17 cellular contexts compared by ENCODE assay signal in genomic region chr14:99248761-99249171, GRCh38. TPM values are rescaled to one million over a fixed set of nuclear protein-coding genes. Genes with fewer than 3 reads are reported as not detected.
DNase-seq lines count a peak whose midpoint lies in the region; ATAC-seq and TF ChIP-seq lines count a peak whose summit lies in the region.
"Had no signal": no experiment of that assay in that cellular context is flagged by ENCODE, and none has a peak within 500 bp of the region (broad histone marks: within the 10 kb centered on the region; RNA-seq: fewer than 3 reads in every experiment).

No MANE protein-coding gene starts in this region.

- CTCF ChIA-PET in T-cell (lab: Charles Lee) = interaction anchor here in 1 of 2 donors (0.8 kb wide), 1 partner anchor 14 kb away, joined by 3 read pairs; no protein-coding TSS in a partner anchor

- H3K4me2 ChIP-seq in neuronal stem cell (ENCODE audit: insufficient read depth, low read length, poor library complexity, severe bottlenecking) = no peak overlapping the region
- H3K4me2 ChIP-seq: PC-9 had no signal

- peak overlapping the region; percentile 83 for H3K18ac ChIP-seq in neuronal stem cell (ENCODE audit: low read length)

- no peak overlapping the region for H2BK5ac ChIP-seq in neuronal stem cell (ENCODE audit: low read length)

- no peak overlapping the region for H4K91ac ChIP-seq in neuronal stem cell (ENCODE audit: low read depth, low read length, poor library complexity)

- POLR2A ChIA-PET in T-cell (lab: Charles Lee) = interaction anchor here in 1 of 2 donors (1.1 kb wide), 1 partner anchor 14 kb away, joined by 9 read pairs; no protein-coding TSS in a partner anchor

- H2BK12ac ChIP-seq in neuronal stem cell (ENCODE audit: low read length) = no peak overlapping the region

- no peak overlapping the region for H2BK120ac ChIP-seq in neuronal stem cell (ENCODE audit: low read depth, low read length)

- no CpG with 5 or more reads among the region's 5 CpGs for WGBS in neuronal stem cell (ENCODE audit: extremely low coverage in 2 of 2, insufficient read length in 2 of 2, insufficient replicate concordance in 1 of 2), 2 donors

- no peak overlapping the region for H2AFZ ChIP-seq in neuronal stem cell (ENCODE audit: low read length)
- H2AFZ ChIP-seq: PC-9 had no signal

- H3K4me3 ChIP-seq in neuronal stem cell (ENCODE audit: low read length in 2 of 2) = no peak overlapping the region
- H3K4me3 ChIP-seq: lung, PC-9 had no signal

- peaks cover 14 to 74% (median 51%) of the 10 kb centered on the region in 3 experiments for H3K27me3 ChIP-seq in neuronal stem cell (ENCODE audit: control insufficient read depth in 3 of 3, insufficient read depth in 3 of 3, low read depth in 1 of 3, low read length in 3 of 3)

- no peak for TF ChIP-seq CTCF in brain (conservative IDR thresholded peaks at IDR 0.05)

- H4K8ac ChIP-seq in neuronal stem cell (ENCODE audit: low read depth, low read length) = no peak overlapping the region

- no peaks in the 10 kb centered on the region for H3K9me3 Mint-ChIP-seq in T-cell
- no peaks in the 10 kb centered on the region for H3K9me3 Mint-ChIP-seq in brain

- H3K9ac ChIP-seq in neuronal stem cell (ENCODE audit: low read depth, low read length, poor library complexity) = no peak overlapping the region

- H2BK15ac ChIP-seq in neuronal stem cell (ENCODE audit: low read length) = no peak overlapping the region

- no peak overlapping the region for H3K4ac ChIP-seq in neuronal stem cell (ENCODE audit: low read length)

- H3K27ac Mint-ChIP-seq in T-cell (peak overlapping the region; percentile 99 to 100), brain (peak overlapping the region in 4 of 5 experiments; percentile 27 to 89 (median 62))

- H2AK5ac ChIP-seq in neuronal stem cell (ENCODE audit: low read depth, low read length) = no peak overlapping the region

- no peaks in the 10 kb centered on the region for H3K79me1 ChIP-seq in neuronal stem cell (ENCODE audit: low read depth, low read length)

- no peaks in the 10 kb centered on the region for H3K36me3 ChIP-seq in neuronal stem cell (replicated peaks in 1 of 2; ENCODE audit: control insufficient read depth in 2 of 2, insufficient read depth in 2 of 2, low read length in 2 of 2)

- no peak overlapping the region for H3K23ac ChIP-seq in neuronal stem cell (ENCODE audit: low read depth, low read length, poor library complexity)

- H3K4me1 ChIP-seq in neuronal stem cell (ENCODE audit: control insufficient read depth in 2 of 2, insufficient read depth in 1 of 2, low read depth in 1 of 2, low read length in 2 of 2) = peaks cover 3% of the 10 kb centered on the region in 2 donors

- H3K4me3 Mint-ChIP-seq in T-cell = peak overlapping the region; percentile 81 to 96 (median 88)
- peak overlapping the region in 4 of 5 experiments; percentile 33 to 84 (median 73) for H3K4me3 Mint-ChIP-seq in brain

- ATAC-seq in activated CD4-positive, CD25-positive, alpha-beta regulatory T cell treated with anti-CD3 and anti-CD28 coated beads, Interleukin-2, amount 50 U/mL, for 24 hours = peak; percentile 7 to 19
- ATAC-seq in T-cell (replicated peaks in 1 of 4) = no peak
- no peak for ATAC-seq in HG03432 (IDR thresholded peaks at IDR 0.05; ENCODE audit: unreplicated experiment)
- ATAC-seq: SK-N-SH treated with all-trans-retinoic acid at 6 μM for 48 hours had no signal

- no peak for DNase-seq in activated CD4-positive, CD25-positive, alpha-beta regulatory T cell treated with anti-CD3 and anti-CD28 coated beads, Interleukin-2, amount 50 U/mL, for 72 hours
- DNase-seq in T-cell (no peak), neuronal stem cell (ENCODE audit: low spot score) (no peak), GM19240 (ENCODE audit: insufficient read length, low spot score) (no peak), NCI-H1092 (lab: John Stamatoyannopoulos, UW) (no peak)
- DNase-seq: 8988T, C1 segment of cervical spinal cord, H7, Kasumi-1, NCI-H1105 treated with DMSO at 0.1 percent for 48 hours, NCI-H2171, PC-9 had no signal

- H3K27me3 Mint-ChIP-seq in T-cell = no peaks in the 10 kb centered on the region
- no peaks in the 10 kb centered on the region for H3K27me3 Mint-ChIP-seq in brain

- H3K4me1 Mint-ChIP-seq in T-cell = peaks cover 85 to 86% (median 86%) of the 10 kb centered on the region in 3 donors
- H3K4me1 Mint-ChIP-seq in brain = peaks cover 80% of the 10 kb centered on the region

- H3K27ac ChIP-seq in neuronal stem cell (replicated peaks; ENCODE audit: low read length) = no peak overlapping the region
- H3K27ac ChIP-seq: PC-9 had no signal

- H3K36me3 Mint-ChIP-seq in T-cell (peaks cover 50% of the 10 kb centered on the region), brain (peaks cover 7% of the 10 kb centered on the region)

- no peaks in the 10 kb centered on the region for H3K9me3 ChIP-seq in neuronal stem cell (replicated peaks in 1 of 2; ENCODE audit: control insufficient read depth in 2 of 2, insufficient read depth in 1 of 2, low read depth in 1 of 2, low read length in 2 of 2)

- H3K14ac ChIP-seq in neuronal stem cell (ENCODE audit: low read length) = no peak overlapping the region

RNA-seq across cellular contexts. Expression of gene BCL11B, which starts 23.2 kb away (rescaled TPM):
- 100 to 1,000 TPM; 181 to 240 (median 196) TPM for total RNA-seq in T-cell
- 1.6 TPM for polyA plus RNA-seq in brain (ENCODE audit: insufficient read depth, low read depth, low replicate concordance)
- 0.77 TPM for polyA plus RNA-seq in neuronal stem cell (2013, experiment 1 of 2)
- 0.90 TPM for polyA plus RNA-seq in neuronal stem cell (2013, experiment 2 of 2)
- total RNA-seq: PC-9 had no signal

Comparison
In these comparisons a context has a peak if more than half of its experiments do, and no peak if none do; other contexts are left out.
1. ATAC-seq: peak in activated CD4-positive, CD25-positive, alpha-beta regulatory T cell treated with anti-CD3 and anti-CD28 coated beads, Interleukin-2, amount 50 U/mL, for 24 hours (2 of 2); none in T-cell (0 of 4) and HG03432 (single experiment).